In genomic region chr5:41821051-41821450, GRCh38 we compare ENCODE assay signal across 26 cellular contexts.
"Had no signal": no experiment of that assay in that cellular context is flagged by ENCODE, and none has a peak within 500 bp of the region (broad histone marks: within the 10 kb centered on the region; RNA-seq: fewer than 3 reads in every experiment).

No MANE protein-coding gene starts in this region.

- H3K4me2 ChIP-seq: neural progenitor cell had no signal

- ATAC-seq: natural killer cell; pancreas; right cardiac atrium; right lobe of liver; stimulated activated effector memory CD8-positive, alpha-beta T cell treated with anti-CD3 and anti-CD28 coated beads, Interleukin-12 subunit alpha, Interleukin-12 subunit beta, amount 100 ng/mL, for 72 hours; stimulated activated naive B cell treated with anti-CD40 and anti-IgM and Interleukin-4, amounts not matched to agents 10 μg/mL and 1 μg/mL and 100 μg/mL, for 72 hours had no signal

- H3K27me3 Mint-ChIP-seq: stimulated activated naive B cell treated with anti-CD40 and anti-IgM and Interleukin-4, amounts not matched to agents 10 μg/mL and 1 μg/mL and 100 μg/mL, for 72 hours; stimulated activated naive CD8-positive, alpha-beta T cell treated with anti-CD3 and anti-CD28 coated beads, Interleukin-15, Interleukin-2, amounts not matched to agents 100 ng/mL and 50 ng/mL, for 24 hours had no signal

- H3K4me1 ChIP-seq: neural progenitor cell, pancreas, prostate gland, right lobe of liver, stomach, thyroid gland, upper lobe of left lung, vagina had no signal

- H3K4me3 Mint-ChIP-seq: natural killer cell; nephron; neural progenitor cell; stimulated activated effector memory CD8-positive, alpha-beta T cell treated with anti-CD3 and anti-CD28 coated beads, Interleukin-12 subunit alpha, Interleukin-12 subunit beta, amount 100 ng/mL, for 72 hours; stimulated activated naive B cell treated with anti-CD40 and anti-IgM and Interleukin-4, amounts not matched to agents 10 μg/mL and 1 μg/mL and 100 μg/mL, for 72 hours; stimulated activated naive CD8-positive, alpha-beta T cell treated with anti-CD3 and anti-CD28 coated beads, Interleukin-15, Interleukin-2, amounts not matched to agents 100 ng/mL and 50 ng/mL, for 24 hours had no signal

- H3K27ac Mint-ChIP-seq: natural killer cell; nephron; neural progenitor cell; stimulated activated effector memory CD8-positive, alpha-beta T cell treated with anti-CD3 and anti-CD28 coated beads, Interleukin-12 subunit alpha, Interleukin-12 subunit beta, amount 100 ng/mL, for 72 hours; stimulated activated naive B cell treated with anti-CD40 and anti-IgM and Interleukin-4, amounts not matched to agents 10 μg/mL and 1 μg/mL and 100 μg/mL, for 72 hours; stimulated activated naive CD8-positive, alpha-beta T cell treated with anti-CD3 and anti-CD28 coated beads, Interleukin-15, Interleukin-2, amounts not matched to agents 100 ng/mL and 50 ng/mL, for 24 hours had no signal

- H3K36me3 ChIP-seq: neural progenitor cell, neutrophil, pancreas, prostate gland, right lobe of liver, sigmoid colon, stomach, thoracic aorta, thyroid gland, tibial nerve, upper lobe of left lung, vagina had no signal

- H3K4me3 ChIP-seq: neural progenitor cell, pancreas, prostate gland, right lobe of liver, sigmoid colon, stomach, thoracic aorta, thyroid gland, tibial nerve, upper lobe of left lung, vagina had no signal

- H3K4me1 Mint-ChIP-seq: neural progenitor cell had no signal

- H2AFZ ChIP-seq: neural progenitor cell had no signal

- H3K27me3 ChIP-seq: neural progenitor cell, neutrophil, pancreas, sigmoid colon, stomach, thyroid gland, tibial nerve, upper lobe of left lung, vagina had no signal

- H3K36me3 Mint-ChIP-seq: natural killer cell had no signal

- H3K9me3 Mint-ChIP-seq: natural killer cell; nephron; neural progenitor cell; stimulated activated effector memory CD8-positive, alpha-beta T cell treated with anti-CD3 and anti-CD28 coated beads, Interleukin-12 subunit alpha, Interleukin-12 subunit beta, amount 100 ng/mL, for 72 hours; stimulated activated naive CD8-positive, alpha-beta T cell treated with anti-CD3 and anti-CD28 coated beads, Interleukin-15, Interleukin-2, amounts not matched to agents 100 ng/mL and 50 ng/mL, for 24 hours had no signal

- H3K27ac ChIP-seq: neural progenitor cell, neutrophil, pancreas, prostate gland, right lobe of liver, sigmoid colon, stomach, thoracic aorta, thyroid gland, tibial nerve, upper lobe of left lung, vagina had no signal

- DNase-seq: natural killer cell; nucleus accumbens; pancreas; right cardiac atrium; right lobe of liver; sigmoid colon; small intestine; stimulated activated CD4-positive, alpha-beta T cell treated with anti-CD3 and anti-CD28 coated beads, Interleukin-15, amount 100 ng/mL, for 24 hours; stimulated activated CD4-positive, alpha-beta T cell treated with anti-CD3 and anti-CD28 coated beads, Interleukin-2, amount 100 ng/mL, for 24 hours; stimulated activated CD4-positive, alpha-beta T cell treated with anti-CD3 and anti-CD28 coated beads, Interleukin-2, amount 100 ng/mL, for 48 hours; stimulated activated CD4-positive, alpha-beta T cell treated with anti-CD3 and anti-CD28 coated beads, Interleukin-4, amount 100 ng/mL, for 24 hours; stimulated activated naive B cell treated with anti-CD40 and anti-IgM and Interleukin-4, amounts not matched to agents 10 μg/mL and 1 μg/mL and 100 μg/mL, for 72 hours; stimulated activated naive CD4-positive, alpha-beta T cell treated with Interleukin-2 at 50 U/mL for 16 hours; stomach; thyroid gland; trophoblast cell; upper lobe of left lung had no signal
